ENCODE assay signal across 20 cellular contexts in genomic region chr15:79529441-79529840, GRCh38.
DNase-seq lines count a peak whose midpoint lies in the region; ATAC-seq, FAIRE-seq and TF ChIP-seq lines count a peak whose summit lies in the region.
"Had no signal": no experiment of that assay in that cellular context is flagged by ENCODE, and none has a peak within 500 bp of the region (broad histone marks: within the 10 kb centered on the region; RNA-seq: fewer than 3 reads in every experiment).

No MANE protein-coding gene starts in this region.

- H3K4me2 ChIP-seq in K562 (ENCODE audit: insufficient read depth, low read length) = no peak overlapping the region
- H3K4me2 ChIP-seq: BLaER1 treated with 17β-estradiol and CSF1 and Interleukin-3, amounts not matched to agents 10 nM and 100 nM had no signal

- peak; percentile 6 for FAIRE-seq in K562 (lab: Jason Lieb, UNC)
- FAIRE-seq: GM12878, GM19239 had no signal

- CTCF ChIA-PET in K562 (lab: Yijun Ruan, JAX; ENCODE audit: low intra/inter-chr PET ratio) = no interaction called here

- no peaks in the 10 kb centered on the region for H3K9me1 ChIP-seq in K562 (ENCODE audit: control insufficient read depth, insufficient read depth, low read length)

- peaks cover 0 to 7% of the 10 kb centered on the region in 2 experiments; a peak in 2 of 5 replicates for H3K27me3 ChIP-seq in K562 (ENCODE audit: control insufficient read depth in 2 of 2, insufficient read depth in 2 of 2, low read length in 2 of 2)
- H3K27me3 ChIP-seq: BLaER1 treated with 17β-estradiol and CSF1 and Interleukin-3, amounts not matched to agents 10 nM and 100 nM had no signal

- no peak overlapping the region for H3K4me3 ChIP-seq in K562
- no peak overlapping the region for H3K4me3 ChIP-seq in mesodermal cell (ENCODE audit: extremely low read depth, insufficient read depth, low read length, poor library complexity, severe bottlenecking)
- H3K4me3 ChIP-seq in lower leg skin (ENCODE audit: low read depth, poor library complexity, severe bottlenecking) = no peak overlapping the region
- H3K4me3 ChIP-seq: BLaER1 treated with 17β-estradiol and CSF1 and Interleukin-3, amounts not matched to agents 10 nM and 100 nM; GM12878; GM23248; HAP-1 had no signal

- intact Hi-C loops in K562 (cut with micrococcal nuclease) (no loop called here), lower leg skin (cut with DNase I; ENCODE audit: low total_unique reads) (no loop called here)

- no TSS peak for BruUV-seq in K562 (replicated peaks; lab: Mats Ljungman, UMichigan)

- no peak for TF ChIP-seq EP300 in K562 (IDR thresholded peaks at IDR 0.05; ENCODE audit: low read length)

- H2AFZ ChIP-seq in K562 (ENCODE audit: low read depth, low read length) = no peak overlapping the region
- H2AFZ ChIP-seq: GM23248 had no signal

- WGBS in K562 (ENCODE audit: insufficient coverage, low coverage, missing lambda C conversion rate) = 0% methylated on average over 6 of the region's 7 CpGs
- WGBS in mesodermal cell (ENCODE audit: insufficient coverage in 2 of 2), 2 experiments = 80 to 94% methylated on average over 3 to 7 of the region's 7 CpGs
- WGBS in lower leg skin, 2 donors = 78 to 83% methylated on average over 7 of the region's 7 CpGs

- POLR2A ChIA-PET in K562 (lab: Yijun Ruan, JAX) = no interaction called here

- DNase-seq in NCI-H82 (lab: John Stamatoyannopoulos, UW) (peak; percentile 49), K562 (ENCODE audit: extremely low read depth in 1 of 4, low spot score in 3 of 4) (no peak), retina (peak; percentile 40), GM13977 (ENCODE audit: low spot score) (no peak), lower leg skin (ENCODE audit: low spot score in 2 of 2) (no peak)
- DNase-seq in activated CD4-positive, alpha-beta T cell treated with anti-CD3 and anti-CD28 coated beads for 1 hour = no peak
- DNase-seq: 8988T; Calu3; CD8-positive, alpha-beta T cell; DMS53; DND-41; EL had no signal

- H3K4me1 ChIP-seq in K562 (replicated peaks in 1 of 2; ENCODE audit: control insufficient read depth in 2 of 2, insufficient read depth in 2 of 2, low read length in 2 of 2) (no peaks in the 10 kb centered on the region), mesodermal cell (ENCODE audit: control insufficient read depth, insufficient read depth, low read length, poor library complexity, severe bottlenecking) (peaks cover 5% of the 10 kb centered on the region)
- H3K4me1 ChIP-seq: HAP-1 had no signal

- no peaks in the 10 kb centered on the region for H4K20me1 ChIP-seq in K562 (replicated peaks; ENCODE audit: control insufficient read depth, insufficient read depth, low read length)
- H4K20me1 ChIP-seq: BLaER1 treated with 17β-estradiol and CSF1 and Interleukin-3, amounts not matched to agents 10 nM and 100 nM had no signal

- in situ Hi-C loops in K562 (cut with MboI) = no loop called here
- in situ Hi-C loops in GM13977 (cut with MboI; ENCODE audit: low pct_unique_long_range_greater_than_20kb, low sequenced_read_pairs, unreplicated experiment) = no loop called here

- no peaks in the 10 kb centered on the region for H3K9me3 ChIP-seq in K562 (replicated peaks; ENCODE audit: control insufficient read depth, insufficient read depth, low read depth, low read length)
- H3K9me3 ChIP-seq in mesodermal cell (ENCODE audit: control insufficient read depth, low read length) = no peaks in the 10 kb centered on the region
- H3K9me3 ChIP-seq: BLaER1 treated with 17β-estradiol and CSF1 and Interleukin-3, amounts not matched to agents 10 nM and 100 nM; HAP-1 had no signal

- no peak for TF ChIP-seq CTCF in K562 (IDR thresholded peaks at IDR 0.05 in 2 of 3, conservative IDR thresholded peaks at IDR 0.05 in 1 of 3; ENCODE audit: insufficient read depth in 2 of 3, low read depth in 1 of 3, low read length in 3 of 3)
- TF ChIP-seq CTCF in GM13977 (IDR thresholded peaks at IDR 0.05; ENCODE audit: extremely low read depth, insufficient read depth, missing control alignments) = no peak
- TF ChIP-seq CTCF in lower leg skin (IDR thresholded peaks at IDR 0.05) = no peak

- TF ChIP-seq POLR2A in K562 (conservative IDR thresholded peaks at IDR 0.05) (no peak), lower leg skin (IDR thresholded peaks at IDR 0.05) (no peak)

- H3K27ac ChIP-seq in K562 (ENCODE audit: extremely low read depth, low read depth, low read length) (no peak overlapping the region), mesodermal cell (ENCODE audit: low read depth, low read length, severe bottlenecking) (peak overlapping the region; percentile 18)
- H3K27ac ChIP-seq: BLaER1 treated with 17β-estradiol and CSF1 and Interleukin-3, amounts not matched to agents 10 nM and 100 nM; GM23248; HL-60 had no signal

- ATAC-seq in K562 = no peak
- ATAC-seq in GM21576 (IDR thresholded peaks at IDR 0.05; ENCODE audit: unreplicated experiment) = no peak
- ATAC-seq: CD8-positive, alpha-beta T cell; GM12878 had no signal

- no peak for TF ChIP-seq RAD21 in K562 (CRISPR knock-in tag; conservative IDR thresholded peaks at IDR 0.05 in 1 of 2, IDR thresholded peaks at IDR 0.05 in 1 of 2)

- no peaks in the 10 kb centered on the region for H3K36me3 ChIP-seq in K562 (ENCODE audit: control insufficient read depth, insufficient read depth, low read length)
- H3K36me3 ChIP-seq in mesodermal cell (ENCODE audit: control insufficient read depth, insufficient read depth, low read length) = no peaks in the 10 kb centered on the region
- H3K36me3 ChIP-seq: BLaER1 treated with 17β-estradiol and CSF1 and Interleukin-3, amounts not matched to agents 10 nM and 100 nM; HAP-1 had no signal

- no peak overlapping the region for H3K9ac ChIP-seq in K562 (ENCODE audit: insufficient read depth in 1 of 2, low read depth in 2 of 2, low read length in 2 of 2)
- H3K9ac ChIP-seq: BLaER1 treated with 17β-estradiol and CSF1 and Interleukin-3, amounts not matched to agents 10 nM and 100 nM; GM23248 had no signal

- H3K79me2 ChIP-seq in K562 (ENCODE audit: control insufficient read depth, insufficient read depth, low read length) = no peaks in the 10 kb centered on the region

TF ChIP-seq in K562, 482 proteins besides CTCF, POLR2A, EP300 and RAD21:
- TF ChIP-seq SETDB1 (IDR thresholded peaks at IDR 0.05; ENCODE audit: low read length) (no peak), SRSF7 (optimal IDR thresholded peaks at IDR 0.05; ENCODE audit: low read depth, low read length) (no peak), ZNF280A (IDR thresholded peaks at IDR 0.05; ENCODE audit: low read depth, partially characterized antibody) (no peak), POLR3G (IDR thresholded peaks at IDR 0.05; ENCODE audit: extremely low read depth, insufficient read length, insufficient replicate concordance) (no peak), ZNF282 (CRISPR knock-in tag; IDR thresholded peaks at IDR 0.05) (no peak), CREB5 (CRISPR knock-in tag; IDR thresholded peaks at IDR 0.05) (no peak), ZSCAN29 (IDR thresholded peaks at IDR 0.05) (no peak), ZNF77 (CRISPR knock-in tag; IDR thresholded peaks at IDR 0.05) (no peak), MLX (CRISPR knock-in tag; conservative IDR thresholded peaks at IDR 0.05) (no peak), ZFP91 (CRISPR knock-in tag; IDR thresholded peaks at IDR 0.05) (no peak), ZNF175 (CRISPR knock-in tag; IDR thresholded peaks at IDR 0.05; ENCODE audit: low read depth) (no peak), RFX1 (IDR thresholded peaks at IDR 0.05) (no peak), ZFPM2 (CRISPR knock-in tag; IDR thresholded peaks at IDR 0.05) (no peak), CBFA2T2 (conservative IDR thresholded peaks at IDR 0.05) (no peak), MTA2 (IDR thresholded peaks at IDR 0.05; ENCODE audit: low read depth) (no peak)

Comparison
In these comparisons a context has a peak if more than half of its experiments do, and no peak if none do; other contexts are left out.
1. DNase-seq: peak in NCI-H82 (single experiment) and retina (single experiment); none in K562 (0 of 4), activated CD4-positive, alpha-beta T cell treated with anti-CD3 and anti-CD28 coated beads for 1 hour (single experiment), GM13977 (single experiment) and lower leg skin (0 of 2).